ENCODE assay signal across 11 cellular contexts in genomic region chr6:162857321-162857720, GRCh38.
DNase-seq lines count a peak whose midpoint lies in the region; ATAC-seq and TF ChIP-seq lines count a peak whose summit lies in the region.
"Had no signal": no experiment of that assay in that cellular context is flagged by ENCODE, and none has a peak within 500 bp of the region (broad histone marks: within the 10 kb centered on the region; RNA-seq: fewer than 3 reads in every experiment).

No MANE protein-coding gene starts in this region.

- peak overlapping the region; percentile 35 for H2AFZ ChIP-seq in neural progenitor cell (replicated peaks)

- peaks cover 8% of the 10 kb centered on the region for H3K27me3 Mint-ChIP-seq in neural progenitor cell (ENCODE audit: insufficient read depth, low read depth)
- H3K27me3 Mint-ChIP-seq: activated naive CD8-positive, alpha-beta T cell treated with anti-CD3 and anti-CD28 coated beads, Interleukin-2, amount 10 ng/mL, durations not matched to agents 7 days and 5 days had no signal

- peaks cover 2% of the 10 kb centered on the region for H3K36me3 Mint-ChIP-seq in neural progenitor cell
- H3K36me3 Mint-ChIP-seq: activated naive CD8-positive, alpha-beta T cell treated with anti-CD3 and anti-CD28 coated beads, Interleukin-2, amount 10 ng/mL, durations not matched to agents 7 days and 5 days; memory B cell had no signal

- no peaks in the 10 kb centered on the region for H3K79me2 ChIP-seq in neural progenitor cell (ENCODE audit: low read depth)

- peaks cover 11% of the 10 kb centered on the region for H3K9me3 Mint-ChIP-seq in neural progenitor cell
- H3K9me3 Mint-ChIP-seq: activated naive CD8-positive, alpha-beta T cell treated with anti-CD3 and anti-CD28 coated beads, Interleukin-2, amount 10 ng/mL, durations not matched to agents 7 days and 5 days had no signal

- intact Hi-C loops in esophagus squamous epithelium (cut with DNase I) = loop anchor here (10.0 kb wide), 1 partner anchor 557 kb away; the partner anchor contains the start of gene QKI

- peak overlapping the region; percentile 80 for H3K4me3 Mint-ChIP-seq in neural progenitor cell
- H3K4me3 Mint-ChIP-seq: activated naive CD8-positive, alpha-beta T cell treated with anti-CD3 and anti-CD28 coated beads, Interleukin-2, amount 10 ng/mL, durations not matched to agents 7 days and 5 days; memory B cell had no signal

- TF ChIP-seq CTCF in AG10803 (conservative IDR thresholded peaks at IDR 0.05; ENCODE audit: low read length) (no peak), esophagus squamous epithelium (IDR thresholded peaks at IDR 0.05) (no peak), neural progenitor cell (IDR thresholded peaks at IDR 0.05) (no peak)

- peak overlapping the region; percentile 77 for H3K4me2 ChIP-seq in neural progenitor cell

- H3K27me3 ChIP-seq in esophagus squamous epithelium (no peaks in the 10 kb centered on the region), neural progenitor cell (no peaks in the 10 kb centered on the region)

- H3K27ac ChIP-seq in esophagus squamous epithelium (peak overlapping the region; percentile 6 to 69 (median 29)), neural progenitor cell (peak overlapping the region; percentile 66)

- no peak for TF ChIP-seq POLR2A in esophagus squamous epithelium (IDR thresholded peaks at IDR 0.05)

- H3K36me3 ChIP-seq in esophagus squamous epithelium (no peaks in the 10 kb centered on the region), neural progenitor cell (no peaks in the 10 kb centered on the region)

- ATAC-seq in HG03095 (IDR thresholded peaks at IDR 0.05; ENCODE audit: unreplicated experiment) (no peak), HG03196 (IDR thresholded peaks at IDR 0.05; ENCODE audit: unreplicated experiment) (no peak), HG03045 (IDR thresholded peaks at IDR 0.05; ENCODE audit: unreplicated experiment) (no peak)

- H3K4me3 ChIP-seq in AG10803 (ENCODE audit: low read length) (peak overlapping the region; percentile 29), esophagus squamous epithelium (peak overlapping the region in 3 of 4 donors; percentile 25 to 47 (median 29)), neural progenitor cell (peak overlapping the region; percentile 33)

- WGBS in esophagus squamous epithelium, 2 donors = 20 to 50% methylated on average over 2 of the region's 2 CpGs

- H3K4me1 ChIP-seq in esophagus squamous epithelium (peaks cover 0 to 22% (median 6%) of the 10 kb centered on the region in 3 donors), neural progenitor cell (peaks cover 38% of the 10 kb centered on the region)

- peaks cover 26% of the 10 kb centered on the region for H3F3A ChIP-seq in neural progenitor cell (ENCODE audit: low read depth)

- no peaks in the 10 kb centered on the region for H3K9me3 ChIP-seq in esophagus squamous epithelium
- H3K9me3 ChIP-seq in neural progenitor cell (ENCODE audit: low read depth) = no peaks in the 10 kb centered on the region

- peak overlapping the region; percentile 98 for H3K27ac Mint-ChIP-seq in neural progenitor cell
- H3K27ac Mint-ChIP-seq: activated naive CD8-positive, alpha-beta T cell treated with anti-CD3 and anti-CD28 coated beads, Interleukin-2, amount 10 ng/mL, durations not matched to agents 7 days and 5 days; memory B cell had no signal

- no peaks in the 10 kb centered on the region for H4K20me1 ChIP-seq in neural progenitor cell (ENCODE audit: low read depth)

- DNase-seq in AG10803 (ENCODE audit: low read depth) = no peak
- DNase-seq in NCI-H146 (lab: John Stamatoyannopoulos, UW) = peak; percentile 68
- DNase-seq in esophagus squamous epithelium (lab: John Stamatoyannopoulos, UW) = no peak
- DNase-seq in neural progenitor cell (ENCODE audit: low spot score) = peak; percentile 29
- no peak for DNase-seq in amniotic stem cell (lab: John Stamatoyannopoulos, UW)
- DNase-seq: activated CD4-positive, alpha-beta T cell treated with anti-CD3 and anti-CD28 coated beads, Interleukin-2, amount 50 U/mL, for 4 hours; activated naive CD8-positive, alpha-beta T cell treated with anti-CD3 and anti-CD28 coated beads, Interleukin-2, amount 10 ng/mL, durations not matched to agents 7 days and 5 days had no signal

- H3K4me1 Mint-ChIP-seq in neural progenitor cell = peaks cover 47% of the 10 kb centered on the region
- H3K4me1 Mint-ChIP-seq: activated naive CD8-positive, alpha-beta T cell treated with anti-CD3 and anti-CD28 coated beads, Interleukin-2, amount 10 ng/mL, durations not matched to agents 7 days and 5 days; memory B cell had no signal

- no peak overlapping the region for H3K9ac ChIP-seq in neural progenitor cell

Comparison
In these comparisons a context has a peak if more than half of its experiments do, and no peak if none do; other contexts are left out.
1. DNase-seq: peak in NCI-H146 (single experiment) and neural progenitor cell (single experiment); none in AG10803 (single experiment), esophagus squamous epithelium (single experiment) and amniotic stem cell (single experiment).
2. Peak in every context shown above with its lines, with median percentiles within 50 percentile points of each other: H3K4me3 ChIP-seq.